In genomic region chr10:73252445-73253225, GRCh38 we compare ENCODE assay signal across 8 cellular contexts. TPM values are rescaled to one million over a fixed set of nuclear protein-coding genes. Genes with fewer than 3 reads are reported as not detected.
A peak's percentile ranks its signal among the peaks of the same experiment; 100 is the strongest.
DNase-seq lines count a peak whose midpoint lies in the region; ATAC-seq, FAIRE-seq and TF ChIP-seq lines count a peak whose summit lies in the region.

Gene MRPS16, minus strand, starts transcription at chr10:73252644. Its CDS starts 162 bp downstream, at chr10:73252482.

- H3K9me3 ChIP-seq in upper lobe of right lung = no peaks in the 10 kb centered on the region

- intact Hi-C loops in T-helper 1 cell treated with Interleukin-12 subunit alpha and Interleukin-12 subunit beta and Interleukin-4 antibody, amounts not matched to agents 30 ng/mL and 1 ng/mL, for 36 hours (cut with micrococcal nuclease) = loop anchor here (1.0 to 5.0 kb wide), 11 partner anchors 8 to 1860 kb away; partner anchors contain the start of genes ANXA7, CFAP70, ECD and FAM149B1
- intact Hi-C loops in left cardiac atrium (cut with DNase I) (no loop called here), posterior vena cava (cut with DNase I) (no loop called here), upper lobe of right lung (cut with DNase I) (no loop called here)

- peak within 1 kb of the TSS; percentile 91 for H3K27ac ChIP-seq in upper lobe of right lung

- peak; percentile 83 for ATAC-seq in HG02852 (IDR thresholded peaks at IDR 0.05; ENCODE audit: unreplicated experiment)
- ATAC-seq in left cardiac atrium = peak; percentile 99 to 100
- peak; percentile 99 for ATAC-seq in upper lobe of right lung

- FAIRE-seq in GM12892 (lab: Jason Lieb, UNC) = peak; percentile 97

- no peaks in the 10 kb centered on the region for H3K27me3 ChIP-seq in upper lobe of right lung

- DNase-seq in GM12892 (ENCODE audit: insufficient read length) = peak; percentile 71
- DNase-seq in NCI-H146 treated with DMSO at 0.1 percent for 48 hours (lab: John Stamatoyannopoulos, UW; ENCODE audit: unreplicated experiment) = peak; percentile 95
- DNase-seq in amniotic epithelial cell (ENCODE audit: low read depth) = peak; percentile 97
- peak; percentile 95 for DNase-seq in left cardiac atrium
- DNase-seq in posterior vena cava (ENCODE audit: low spot score) = peak; percentile 97
- peak; percentile 94 for DNase-seq in upper lobe of right lung

- TF ChIP-seq POLR2A in GM12892 (IDR thresholded peaks at IDR 0.05; ENCODE audit: low read depth, low read length) = peak; percentile 97

- peaks cover 19% of the 10 kb centered on the region for H3K4me1 ChIP-seq in upper lobe of right lung

- peaks cover 16% of the 10 kb centered on the region for H3K36me3 ChIP-seq in upper lobe of right lung

- peak; percentile 5 for TF ChIP-seq CTCF in upper lobe of right lung (IDR thresholded peaks at IDR 0.05)

- peak within 1 kb of the TSS; percentile 84 for H3K4me3 ChIP-seq in upper lobe of right lung

RNA-seq across cellular contexts. Expression of gene MRPS16, which starts in this region (rescaled TPM):
- polyA plus RNA-seq in GM12892 (2012; ENCODE audit: missing spikeins) = 72.6 TPM
- 94.6 and 109 TPM in 2 replicates for total RNA-seq in T-helper 1 cell treated with Interleukin-12 subunit alpha and Interleukin-12 subunit beta and Interleukin-4 antibody, amounts not matched to agents 30 ng/mL and 1 ng/mL, for 36 hours
- total RNA-seq in left cardiac atrium = 10 to 100 TPM; 78.8 to 82.1 TPM
- 10 to 100 TPM; 51.8 to 59.0 TPM for total RNA-seq in posterior vena cava
- 52.5 TPM for total RNA-seq in upper lobe of right lung

Comparison
In these comparisons a context has a peak if more than half of its experiments do, and no peak if none do; other contexts are left out.
1. Peak in every context shown above with its lines: DNase-seq, ATAC-seq, H3K4me3 ChIP-seq and H3K27ac ChIP-seq.